9 cellular contexts compared by ENCODE assay signal in genomic region chr4:110193822-110194761, GRCh38. TPM values are rescaled to one million over a fixed set of nuclear protein-coding genes. Genes with fewer than 3 reads are reported as not detected.
DNase-seq lines count a peak whose midpoint lies in the region; ATAC-seq and TF ChIP-seq lines count a peak whose summit lies in the region.
"Had no signal": no experiment of that assay in that cellular context is flagged by ENCODE, and none has a peak within 500 bp of the region (broad histone marks: within the 10 kb centered on the region; RNA-seq: fewer than 3 reads in every experiment).

No MANE protein-coding gene starts in this region.

- in situ Hi-C loops in KBM-7 (cut with MboI; ENCODE audit: low pct_unique_long_range_greater_than_20kb, low sequenced_read_pairs) = no loop called here

- peak overlapping the region; percentile 96 for H3K27ac Mint-ChIP-seq in activated naive CD8-positive, alpha-beta T cell

- intact Hi-C loops in Right ventricle myocardium superior (cut with DNase I) (no loop called here), prostate gland (cut with DNase I) (no loop called here)

- peak overlapping the region; percentile 53 for H3K4me3 Mint-ChIP-seq in activated naive CD8-positive, alpha-beta T cell

- H3K27ac ChIP-seq in SJCRH30 = no peak overlapping the region
- peak overlapping the region in 1 of 2 donors; percentile 24 for H3K27ac ChIP-seq in prostate gland
- H3K27ac ChIP-seq: neutrophil had no signal

- H3K4me1 ChIP-seq in SJCRH30 (peaks cover 10% of the 10 kb centered on the region), prostate gland (replicated peaks) (peaks cover 4% of the 10 kb centered on the region)

- no peak for TF ChIP-seq POLR2A in prostate gland (IDR thresholded peaks at IDR 0.05)

- H3K36me3 Mint-ChIP-seq in activated naive CD8-positive, alpha-beta T cell = no peaks in the 10 kb centered on the region

- no peaks in the 10 kb centered on the region for H3K9me3 Mint-ChIP-seq in activated naive CD8-positive, alpha-beta T cell (ENCODE audit: low read depth)

- H3K4me3 ChIP-seq in SJCRH30 (no peak overlapping the region), prostate gland (no peak overlapping the region)

- no peaks in the 10 kb centered on the region for H3K27me3 Mint-ChIP-seq in activated naive CD8-positive, alpha-beta T cell

- peak; percentile 91 for DNase-seq in ELF-1 (ENCODE audit: low read depth, low spot score)
- DNase-seq in KBM-7 = peak; percentile 88
- peak; percentile 80 to 86 for DNase-seq in SJCRH30
- peak; percentile 70 for DNase-seq in Right ventricle myocardium superior
- peak; percentile 77 for DNase-seq in prostate gland (ENCODE audit: low spot score)
- no peak for DNase-seq in DMS114 treated with DMSO at 0.1 percent for 48 hours (lab: John Stamatoyannopoulos, UW; ENCODE audit: unreplicated experiment)

- H3K36me3 ChIP-seq in SJCRH30 (peaks cover 13% of the 10 kb centered on the region), prostate gland (no peaks in the 10 kb centered on the region)
- H3K36me3 ChIP-seq: neutrophil had no signal

- ATAC-seq in GM21737 (IDR thresholded peaks at IDR 0.05; ENCODE audit: unreplicated experiment) (peak; percentile 66), Right ventricle myocardium superior (ENCODE audit: poor library complexity) (no peak)

- H3K27me3 ChIP-seq in SJCRH30 = no peaks in the 10 kb centered on the region
- no peaks in the 10 kb centered on the region for H3K27me3 ChIP-seq in prostate gland (replicated peaks; ENCODE audit: insufficient read depth)

- WGBS in prostate gland = 44% methylated on average over 8 of the region's 8 CpGs

- no peak for TF ChIP-seq CTCF in prostate gland (IDR thresholded peaks at IDR 0.05)

- H3K4me1 Mint-ChIP-seq in activated naive CD8-positive, alpha-beta T cell (ENCODE audit: low read depth) = peaks cover 35% of the 10 kb centered on the region

- no peaks in the 10 kb centered on the region for H3K9me3 ChIP-seq in SJCRH30 (replicated peaks)
- H3K9me3 ChIP-seq in prostate gland = no peaks in the 10 kb centered on the region
- H3K9me3 ChIP-seq: neutrophil had no signal

RNA-seq across cellular contexts. Expression of gene ELOVL6, which starts 4.3 kb away (rescaled TPM):
- 27.5 and 30.3 TPM in 2 replicates for total RNA-seq in SJCRH30 (2014; rRNA removed; shearing (Covaris generic))
- total RNA-seq in Right ventricle myocardium superior (2.1 TPM), prostate gland (1 to 10 TPM; 1.3 to 1.6 TPM)
